Comparison of ENCODE assay signal across 34 cellular contexts in the genomic region with DNA sequence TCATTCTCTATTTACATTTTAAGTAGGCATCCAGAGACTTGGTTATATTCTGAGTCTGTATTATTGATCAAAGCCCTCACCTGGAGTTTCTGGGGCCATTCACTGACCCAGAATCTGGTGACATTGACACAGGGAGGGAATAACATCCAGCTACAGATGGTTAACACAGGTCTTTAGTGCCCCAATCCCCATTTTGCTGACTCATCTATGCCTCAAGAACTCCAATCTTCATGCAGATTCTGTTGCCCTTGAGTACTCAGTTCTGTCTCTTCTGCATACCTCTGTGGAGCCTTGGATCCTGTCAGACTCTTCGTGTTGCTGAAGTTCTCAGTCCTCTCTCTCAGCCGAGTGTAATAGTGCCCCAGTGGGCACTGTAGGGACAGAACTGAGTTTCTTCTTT.
"Had no signal": no experiment of that assay in that cellular context is flagged by ENCODE, and none has a peak within 500 bp of the region (broad histone marks: within the 10 kb centered on the region; RNA-seq: fewer than 3 reads in every experiment).

No MANE protein-coding gene starts in this region.

- H3K4me3 ChIP-seq: adrenal gland, body of pancreas, esophagus muscularis mucosa, gastrocnemius medialis, heart left ventricle had no signal

- H3K27ac Mint-ChIP-seq: activated CD4-positive, alpha-beta memory T cell treated with anti-CD3 and anti-CD28 coated beads for 36 hours; activated CD4-positive, alpha-beta T cell treated with anti-CD3 and anti-CD28 coated beads for 36 hours; activated CD4-positive, alpha-beta T cell treated with anti-CD3 and anti-CD28 coated beads, Interleukin-2, amount 10 ng/mL, durations not matched to agents 24 days and 14 days; activated CD8-positive, alpha-beta memory T cell treated with anti-CD3 and anti-CD28 coated beads, Interleukin-2, amount 10 ng/mL, durations not matched to agents 7 days and 5 days; activated CD8-positive, alpha-beta T cell treated with anti-CD3 and anti-CD28 coated beads, Interleukin-2, amount 10 ng/mL, durations not matched to agents 7 days and 5 days; activated naive CD4-positive, alpha-beta T cell treated with anti-CD3 and anti-CD28 coated beads for 36 hours; activated naive CD4-positive, alpha-beta T cell treated with anti-CD3 and anti-CD28 coated beads, Interleukin-2, amount 50 U/mL, for 24 hours; activated naive CD8-positive, alpha-beta T cell treated with anti-CD3 and anti-CD28 coated beads for 36 hours; activated naive CD8-positive, alpha-beta T cell treated with anti-CD3 and anti-CD28 coated beads, Interleukin-2, amount 50 U/mL, for 24 hours; activated T-helper 1 cell treated with anti-CD3 and anti-CD28 coated beads, Interleukin-12 subunit alpha, Interleukin-12 subunit beta, Interleukin-2, Interleukin-4 antibody, amounts not matched to agents 30 ng/mL and 10 ng/mL and 1 ng/mL, durations not matched to agents 14 hours and 24 hours and 36 hours; activated T-helper 2 cell treated with anti-CD3 and anti-CD28 coated beads, Interferon-gamma antibody, Interleukin-2, Interleukin-4, amounts not matched to agents 10 μg/mL and 5 μg/mL and 100 μg/mL, durations not matched to agents 14 hours and 24 hours and 36 hours; effector memory CD8-positive, alpha-beta T cell had no signal

- H3K4me1 ChIP-seq: adrenal gland, body of pancreas, esophagus muscularis mucosa, foreskin keratinocyte, gastrocnemius medialis, heart left ventricle had no signal

- H3K36me3 Mint-ChIP-seq: activated CD4-positive, alpha-beta memory T cell treated with anti-CD3 and anti-CD28 coated beads for 36 hours; activated CD8-positive, alpha-beta memory T cell treated with anti-CD3 and anti-CD28 coated beads, Interleukin-2, amount 10 ng/mL, durations not matched to agents 7 days and 5 days; activated naive CD4-positive, alpha-beta T cell treated with anti-CD3 and anti-CD28 coated beads, Interleukin-2, amount 50 U/mL, for 24 hours; activated naive CD8-positive, alpha-beta T cell treated with anti-CD3 and anti-CD28 coated beads for 36 hours had no signal

- H3K4me3 Mint-ChIP-seq: activated CD4-positive, alpha-beta memory T cell treated with anti-CD3 and anti-CD28 coated beads for 36 hours; activated CD4-positive, alpha-beta T cell treated with anti-CD3 and anti-CD28 coated beads for 36 hours; activated CD4-positive, alpha-beta T cell treated with anti-CD3 and anti-CD28 coated beads, Interleukin-2, amount 10 ng/mL, durations not matched to agents 24 days and 14 days; activated CD8-positive, alpha-beta memory T cell treated with anti-CD3 and anti-CD28 coated beads, Interleukin-2, amount 10 ng/mL, durations not matched to agents 7 days and 5 days; activated CD8-positive, alpha-beta T cell treated with anti-CD3 and anti-CD28 coated beads, Interleukin-2, amount 10 ng/mL, durations not matched to agents 7 days and 5 days; activated naive CD4-positive, alpha-beta T cell treated with anti-CD3 and anti-CD28 coated beads for 36 hours; activated naive CD4-positive, alpha-beta T cell treated with anti-CD3 and anti-CD28 coated beads, Interleukin-2, amount 50 U/mL, for 24 hours; activated naive CD8-positive, alpha-beta T cell treated with anti-CD3 and anti-CD28 coated beads for 36 hours; activated naive CD8-positive, alpha-beta T cell treated with anti-CD3 and anti-CD28 coated beads, Interleukin-2, amount 50 U/mL, for 24 hours; activated T-helper 1 cell treated with anti-CD3 and anti-CD28 coated beads, Interleukin-12 subunit alpha, Interleukin-12 subunit beta, Interleukin-2, Interleukin-4 antibody, amounts not matched to agents 30 ng/mL and 10 ng/mL and 1 ng/mL, durations not matched to agents 14 hours and 24 hours and 36 hours; effector memory CD8-positive, alpha-beta T cell had no signal

- ATAC-seq: activated CD4-positive, alpha-beta T cell treated with anti-CD3 and anti-CD28 coated beads for 36 hours; activated CD8-positive, alpha-beta memory T cell treated with anti-CD3 and anti-CD28 coated beads, Interleukin-2, amount 10 ng/mL, durations not matched to agents 7 days and 5 days; activated CD8-positive, alpha-beta T cell treated with anti-CD3 and anti-CD28 coated beads, Interleukin-2, amount 10 ng/mL, durations not matched to agents 7 days and 5 days; activated naive CD8-positive, alpha-beta T cell treated with anti-CD3 and anti-CD28 coated beads, Interleukin-2, amount 50 U/mL, for 24 hours; body of pancreas; effector memory CD8-positive, alpha-beta T cell; foreskin keratinocyte; gastrocnemius medialis; heart left ventricle had no signal

- H3K27ac ChIP-seq: adrenal gland, body of pancreas, esophagus muscularis mucosa, foreskin keratinocyte, gastrocnemius medialis, heart left ventricle had no signal

- DNase-seq: activated CD4-positive, alpha-beta memory T cell treated with anti-CD3 and anti-CD28 coated beads for 36 hours; activated CD4-positive, alpha-beta T cell treated with anti-CD3 and anti-CD28 coated beads for 36 hours; activated CD4-positive, alpha-beta T cell treated with anti-CD3 and anti-CD28 coated beads, Interleukin-2, amount 10 ng/mL, durations not matched to agents 24 days and 14 days; activated CD4-positive, CD25-positive, alpha-beta regulatory T cell; activated CD4-positive, CD25-positive, alpha-beta regulatory T cell treated with anti-CD3 and anti-CD28 coated beads, Interleukin-2, amount 50 U/mL, for 72 hours; activated CD8-positive, alpha-beta memory T cell treated with anti-CD3 and anti-CD28 coated beads, Interleukin-2, amount 10 ng/mL, durations not matched to agents 7 days and 5 days; activated CD8-positive, alpha-beta memory T cell treated with anti-CD3 and anti-CD28 coated beads, Interleukin-2, amount 50 U/mL, for 4 hours; activated CD8-positive, alpha-beta T cell treated with anti-CD3 and anti-CD28 coated beads, Interleukin-2, amount 10 ng/mL, durations not matched to agents 7 days and 5 days; activated effector memory CD4-positive, alpha-beta T cell treated with anti-CD3 and anti-CD28 coated beads, Interleukin-2, amount 50 U/mL, for 16 hours; activated naive CD4-positive, alpha-beta T cell treated with anti-CD3 and anti-CD28 coated beads for 36 hours; activated naive CD8-positive, alpha-beta T cell treated with anti-CD3 and anti-CD28 coated beads for 36 hours; activated naive CD8-positive, alpha-beta T cell treated with anti-CD3 and anti-CD28 coated beads, Interleukin-2, amount 50 U/mL, for 24 hours; activated T-cell treated with anti-CD3 and anti-CD28 coated beads, Interleukin-2, amount 50 U/mL, for 1 hour; activated T-cell treated with anti-CD3 and anti-CD28 coated beads, Interleukin-2, amount 50 U/mL, for 48 hours; adrenal gland; amygdala; aorta; body of pancreas; caudate nucleus; cortex of kidney; dermis blood vessel endothelial cell; effector CD4-positive, alpha-beta T cell; effector memory CD8-positive, alpha-beta T cell; erythroblast; foreskin keratinocyte; gastrocnemius medialis; glutamatergic neuron; heart left ventricle; T-helper 2 cell had no signal

- H3K9me3 Mint-ChIP-seq: activated CD4-positive, alpha-beta memory T cell treated with anti-CD3 and anti-CD28 coated beads for 36 hours; activated naive CD4-positive, alpha-beta T cell treated with anti-CD3 and anti-CD28 coated beads for 36 hours; activated naive CD4-positive, alpha-beta T cell treated with anti-CD3 and anti-CD28 coated beads, Interleukin-2, amount 50 U/mL, for 24 hours; activated naive CD8-positive, alpha-beta T cell treated with anti-CD3 and anti-CD28 coated beads for 36 hours; activated naive CD8-positive, alpha-beta T cell treated with anti-CD3 and anti-CD28 coated beads, Interleukin-2, amount 50 U/mL, for 24 hours; activated T-helper 1 cell treated with anti-CD3 and anti-CD28 coated beads, Interleukin-12 subunit alpha, Interleukin-12 subunit beta, Interleukin-2, Interleukin-4 antibody, amounts not matched to agents 30 ng/mL and 10 ng/mL and 1 ng/mL, durations not matched to agents 14 hours and 24 hours and 36 hours; activated T-helper 2 cell treated with anti-CD3 and anti-CD28 coated beads, Interferon-gamma antibody, Interleukin-2, Interleukin-4, amounts not matched to agents 10 μg/mL and 5 μg/mL and 100 μg/mL, durations not matched to agents 14 hours and 24 hours and 36 hours; effector memory CD8-positive, alpha-beta T cell had no signal

- H3K4me1 Mint-ChIP-seq: activated CD4-positive, alpha-beta T cell treated with anti-CD3 and anti-CD28 coated beads for 36 hours; activated CD4-positive, alpha-beta T cell treated with anti-CD3 and anti-CD28 coated beads, Interleukin-2, amount 10 ng/mL, durations not matched to agents 24 days and 14 days; activated CD8-positive, alpha-beta memory T cell treated with anti-CD3 and anti-CD28 coated beads, Interleukin-2, amount 10 ng/mL, durations not matched to agents 7 days and 5 days; activated naive CD4-positive, alpha-beta T cell treated with anti-CD3 and anti-CD28 coated beads, Interleukin-2, amount 50 U/mL, for 24 hours; activated naive CD8-positive, alpha-beta T cell treated with anti-CD3 and anti-CD28 coated beads for 36 hours; activated naive CD8-positive, alpha-beta T cell treated with anti-CD3 and anti-CD28 coated beads, Interleukin-2, amount 50 U/mL, for 24 hours had no signal

- H3K36me3 ChIP-seq: adrenal gland, esophagus muscularis mucosa, gastrocnemius medialis, heart left ventricle had no signal

- H3K27me3 ChIP-seq: adrenal gland, body of pancreas, esophagus muscularis mucosa, foreskin keratinocyte, gastrocnemius medialis, heart left ventricle had no signal

- FAIRE-seq: colon had no signal

- H3K9me3 ChIP-seq: adrenal gland, body of pancreas, esophagus muscularis mucosa, gastrocnemius medialis, heart left ventricle had no signal
